Comparison of ENCODE assay signal across 17 cellular contexts in genomic region chr6:161215193-161215592, GRCh38. TPM values are rescaled to one million over a fixed set of nuclear protein-coding genes. Genes with fewer than 3 reads are reported as not detected.
DNase-seq lines count a peak whose midpoint lies in the region; ATAC-seq and TF ChIP-seq lines count a peak whose summit lies in the region.
"Had no signal": no experiment of that assay in that cellular context is flagged by ENCODE, and none has a peak within 500 bp of the region (broad histone marks: within the 10 kb centered on the region; RNA-seq: fewer than 3 reads in every experiment).

No MANE protein-coding gene starts in this region.

- no peak for TF ChIP-seq POLR2A in breast epithelium (IDR thresholded peaks at IDR 0.05)
- no peak for TF ChIP-seq POLR2A in esophagus muscularis mucosa (IDR thresholded peaks at IDR 0.05; ENCODE audit: low read depth)

- DNase-seq in MCF 10A (ENCODE audit: unreplicated experiment) (peak; percentile 47), breast epithelium (ENCODE audit: low spot score in 2 of 2) (no peak), astrocyte of the cerebellum (ENCODE audit: low read depth) (peak; percentile 90), foreskin fibroblast (peak; percentile 68 to 83), esophagus muscularis mucosa (ENCODE audit: extremely low spot score) (no peak), mucosa of descending colon (no peak), AML-193 (lab: John Stamatoyannopoulos, UW) (no peak), mesenteric fat pad (ENCODE audit: low spot score) (no peak)
- DNase-seq: activated CD4-positive, alpha-beta T cell treated with anti-CD3 and anti-CD28 coated beads for 4 hours; activated gamma-delta T cell; hypothalamus; NCI-H1092; NCI-H526; SJCRH30 had no signal

- no peaks in the 10 kb centered on the region for H3K36me3 Mint-ChIP-seq in MCF 10A (ENCODE audit: insufficient read depth, unreplicated experiment)

- TF ChIP-seq CTCF in MCF 10A (IDR thresholded peaks at IDR 0.05; ENCODE audit: unreplicated experiment), result no peak
- TF ChIP-seq CTCF in breast epithelium (IDR thresholded peaks at IDR 0.05), result no peak
- no peak for TF ChIP-seq CTCF in astrocyte of the cerebellum (IDR thresholded peaks at IDR 0.05; ENCODE audit: low read depth, low read length, missing control alignments)
- TF ChIP-seq CTCF in foreskin fibroblast (IDR thresholded peaks at IDR 0.05; ENCODE audit: low read depth, low read length), result no peak
- TF ChIP-seq CTCF in esophagus muscularis mucosa (IDR thresholded peaks at IDR 0.05), result no peak
- TF ChIP-seq CTCF in mucosa of descending colon (IDR thresholded peaks at IDR 0.05), result no peak

- WGBS in esophagus muscularis mucosa, result 67% methylated on average over 4 of the region's 4 CpGs

- H3K9me3 ChIP-seq in breast epithelium (peaks cover 0 to 14% of the 10 kb centered on the region in 2 donors), esophagus muscularis mucosa (no peaks in the 10 kb centered on the region), mucosa of descending colon (peaks cover 9% of the 10 kb centered on the region)
- H3K9me3 ChIP-seq: prostate gland, suprapubic skin had no signal

- H3K9me3 Mint-ChIP-seq in MCF 10A (ENCODE audit: unreplicated experiment), result peaks cover 7% of the 10 kb centered on the region

- intact Hi-C loops in MCF 10A (cut with micrococcal nuclease) (no loop called here), breast epithelium (cut with DNase I; ENCODE audit: low total_unique reads) (no loop called here), esophagus muscularis mucosa (cut with DNase I) (no loop called here), mucosa of descending colon (cut with DNase I, micrococcal nuclease) (no loop called here)

- POLR2A ChIA-PET in MCF 10A (lab: Yijun Ruan, JAX), result interaction anchor here (0.5 to 1.1 kb wide), 2 partner anchors 14 to 90 kb away, joined by 3 read pairs; no protein-coding TSS in a partner anchor

- H3K27me3 ChIP-seq in breast epithelium (no peaks in the 10 kb centered on the region), esophagus muscularis mucosa (no peaks in the 10 kb centered on the region)
- H3K27me3 ChIP-seq: SJCRH30, suprapubic skin had no signal

- no peak for ATAC-seq in mucosa of descending colon

- no peak overlapping the region for H3K4me3 Mint-ChIP-seq in MCF 10A (ENCODE audit: unreplicated experiment)

- no peak for TF ChIP-seq EP300 in esophagus muscularis mucosa (IDR thresholded peaks at IDR 0.05)

- peaks cover 6% of the 10 kb centered on the region for H3K4me1 Mint-ChIP-seq in MCF 10A (ENCODE audit: insufficient read depth, unreplicated experiment)

- peak overlapping the region; percentile 56 for H3K27ac Mint-ChIP-seq in MCF 10A (ENCODE audit: low read depth, unreplicated experiment)

- no peaks in the 10 kb centered on the region for H3K27me3 Mint-ChIP-seq in MCF 10A (ENCODE audit: insufficient read depth, unreplicated experiment)

- no TSS peak for BruUV-seq in MCF 10A (replicated peaks; lab: Mats Ljungman, UMichigan)

- no peaks in the 10 kb centered on the region for H3K4me1 ChIP-seq in breast epithelium
- H3K4me1 ChIP-seq in esophagus muscularis mucosa, result peaks cover 0 to 22% (median 17%) of the 10 kb centered on the region in 4 donors
- H3K4me1 ChIP-seq in mucosa of descending colon (ENCODE audit: low read depth), result no peaks in the 10 kb centered on the region
- H3K4me1 ChIP-seq: prostate gland, SJCRH30, suprapubic skin had no signal

- H3K36me3 ChIP-seq in breast epithelium (no peaks in the 10 kb centered on the region), esophagus muscularis mucosa (no peaks in the 10 kb centered on the region), mucosa of descending colon (ENCODE audit: low read depth) (no peaks in the 10 kb centered on the region)
- H3K36me3 ChIP-seq: prostate gland, suprapubic skin had no signal

- CTCF ChIA-PET in MCF 10A (lab: Yijun Ruan, JAX), result interaction anchor here (0.8 kb wide), 1 partner anchor 17 kb away, joined by 4 read pairs; no protein-coding TSS in a partner anchor

- no peak overlapping the region for H3K27ac ChIP-seq in breast epithelium
- H3K27ac ChIP-seq in esophagus muscularis mucosa (replicated peaks in 1 of 4), result no peak overlapping the region
- H3K27ac ChIP-seq: coronary artery, prostate gland, SJCRH30, suprapubic skin had no signal

- H3K4me3 ChIP-seq in breast epithelium (no peak overlapping the region), astrocyte of the cerebellum (ENCODE audit: low read depth, low read length) (no peak overlapping the region), foreskin fibroblast (ENCODE audit: low read depth in 1 of 2, low read length in 2 of 2) (no peak overlapping the region), esophagus muscularis mucosa (no peak overlapping the region), mucosa of descending colon (no peak overlapping the region)
- H3K4me3 ChIP-seq: coronary artery, prostate gland, SJCRH30, suprapubic skin had no signal

- in situ Hi-C loops in astrocyte of the cerebellum (cut with HindIII; ENCODE audit: low sequenced_read_pairs), result no loop called here

RNA-seq across cellular contexts. Expression of gene AGPAT4, which starts 58.7 kb away (rescaled TPM):
- total RNA-seq in MCF 10A (2022) (5.6 and 7.3 TPM in 2 replicates), breast epithelium (10 to 100 TPM in 1 of 3 donors, 1 to 10 TPM in 2; 4.6 to 10.5 (median 6.2) TPM), esophagus muscularis mucosa (10 to 100 TPM in 2 of 4 donors, 1 to 10 TPM in 2; 7.9 to 12.6 (median 10.0) TPM), mucosa of descending colon (10 to 100 TPM in 1 of 3 donors, 1 to 10 TPM in 2; 6.5 to 12.3 (median 7.3) TPM), mesenteric fat pad (8.0 TPM)

Comparison
In these comparisons a context has a peak if more than half of its experiments do, and no peak if none do; other contexts are left out.
1. DNase-seq: peak in MCF 10A (single experiment), astrocyte of the cerebellum (single experiment) and foreskin fibroblast (2 of 2); none in breast epithelium (0 of 2), esophagus muscularis mucosa (single experiment), mucosa of descending colon (0 of 3), AML-193 (0 of 2) and mesenteric fat pad (single experiment).